In the genomic region with DNA sequence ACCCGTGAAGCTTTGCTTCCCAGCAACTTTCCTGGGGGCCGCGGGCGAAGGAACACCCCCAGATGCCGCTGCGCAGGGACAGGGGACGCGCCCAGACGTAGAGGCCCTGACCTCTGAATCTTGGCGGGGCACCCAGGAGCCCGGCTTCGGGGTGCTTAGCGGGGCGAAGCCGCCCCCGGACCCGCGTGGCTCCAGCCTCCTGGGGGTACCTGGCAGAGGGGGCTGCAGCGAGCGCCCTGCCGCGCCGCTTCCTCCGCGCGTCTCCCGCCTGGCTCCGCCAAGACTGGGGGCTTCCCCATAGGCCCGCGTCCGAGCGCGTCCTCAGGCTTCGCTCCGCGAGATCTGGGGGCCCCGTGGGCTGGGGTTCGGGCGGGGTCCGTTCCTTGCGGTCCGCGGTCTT, we compare ENCODE assay signal across 23 cellular contexts. TPM values are rescaled to one million over a fixed set of nuclear protein-coding genes. Genes with fewer than 3 reads are reported as not detected.
DNase-seq lines count a peak whose midpoint lies in the region; ATAC-seq and TF ChIP-seq lines count a peak whose summit lies in the region.
"Had no signal": no experiment of that assay in that cellular context is flagged by ENCODE, and none has a peak within 500 bp of the region (broad histone marks: within the 10 kb centered on the region; RNA-seq: fewer than 3 reads in every experiment).

No MANE protein-coding gene starts in this region.

- no peaks in the 10 kb centered on the region for H3K9me3 Mint-ChIP-seq in GM23338
- H3K9me3 Mint-ChIP-seq: endodermal cell had no signal

- H3K27me3 ChIP-seq in ACC112 (ENCODE audit: insufficient read depth, low read length) (peaks cover 11% of the 10 kb centered on the region), GM23338 (ENCODE audit: insufficient read depth) (peaks cover 57% of the 10 kb centered on the region), kidney epithelial cell (ENCODE audit: control insufficient read depth, insufficient read depth, low read length) (no peaks in the 10 kb centered on the region), HAP-1 (ENCODE audit: low read depth) (no peaks in the 10 kb centered on the region), stomach (peaks cover 5 to 45% (median 16%) of the 10 kb centered on the region in 3 donors)

- no peaks in the 10 kb centered on the region for H3K79me2 ChIP-seq in ACC112 (ENCODE audit: control insufficient read depth, insufficient read depth, low read length, unreplicated experiment)
- H3K79me2 ChIP-seq in GM23338 (replicated peaks; ENCODE audit: insufficient read depth): no peaks in the 10 kb centered on the region

- H3K4me3 ChIP-seq in ACC112 (ENCODE audit: low read depth, low read length): peak overlapping the region; percentile 57
- peak overlapping the region; percentile 66 for H3K4me3 ChIP-seq in GM23338
- H3K4me3 ChIP-seq in choroid plexus epithelial cell (ENCODE audit: low read depth, low read length): peak overlapping the region; percentile 45
- H3K4me3 ChIP-seq in kidney epithelial cell (ENCODE audit: low read depth, low read length): peak overlapping the region; percentile 35
- no peak overlapping the region for H3K4me3 ChIP-seq in HAP-1
- no peak overlapping the region for H3K4me3 ChIP-seq in stomach
- H3K4me3 ChIP-seq: vagina had no signal

- H3K27ac ChIP-seq in ACC112 (ENCODE audit: low read depth, low read length) (no peak overlapping the region), GM23338 (ENCODE audit: low read depth) (no peak overlapping the region), stomach (no peak overlapping the region)
- H3K27ac ChIP-seq: left lung, vagina had no signal

- peak overlapping the region; percentile 61 for H3K4me2 ChIP-seq in GM23338

- H3K4me3 Mint-ChIP-seq in GM23338: peak overlapping the region; percentile 87
- H3K4me3 Mint-ChIP-seq: endodermal cell had no signal

- H2AFZ ChIP-seq in ACC112 (ENCODE audit: low read length, unreplicated experiment) (peak overlapping the region; percentile 64), GM23338 (peak overlapping the region; percentile 60)

- H3K36me3 ChIP-seq in ACC112 (ENCODE audit: insufficient read depth, low read length): no peaks in the 10 kb centered on the region
- no peaks in the 10 kb centered on the region for H3K36me3 ChIP-seq in GM23338 (ENCODE audit: insufficient read depth)
- H3K36me3 ChIP-seq in kidney epithelial cell (ENCODE audit: control insufficient read depth, insufficient read depth, low read length): no peaks in the 10 kb centered on the region
- no peaks in the 10 kb centered on the region for H3K36me3 ChIP-seq in HAP-1 (replicated peaks)
- H3K36me3 ChIP-seq in stomach: no peaks in the 10 kb centered on the region
- H3K36me3 ChIP-seq: left lung, vagina had no signal

- intact Hi-C loops in stomach (cut with DNase I; ENCODE audit: low total_unique reads): no loop called here

- H3K9me3 ChIP-seq in HAP-1 (no peaks in the 10 kb centered on the region), stomach (peaks cover 0 to 6% (median 2%) of the 10 kb centered on the region in 4 donors)
- H3K9me3 ChIP-seq: left lung, vagina had no signal

- no peaks in the 10 kb centered on the region for H3K36me3 Mint-ChIP-seq in GM23338 (ENCODE audit: low read depth)

- WGBS in stomach, 5 donors: 6 to 15% (median 14%) methylated on average over 33 to 43 of the region's 43 CpGs

- H3F3A ChIP-seq in GM23338 (replicated peaks; ENCODE audit: low read depth): no peaks in the 10 kb centered on the region

- H3K27ac Mint-ChIP-seq in GM23338: no peak overlapping the region
- H3K27ac Mint-ChIP-seq: endodermal cell had no signal

- in situ Hi-C loops in G401 (cut with HindIII; ENCODE audit: low sequenced_read_pairs) (no loop called here), HAP-1 (cut with MboI; ENCODE audit: low sequenced_read_pairs) (no loop called here)

- no peaks in the 10 kb centered on the region for H4K20me1 ChIP-seq in GM23338 (replicated peaks; ENCODE audit: insufficient read depth)

- DNase-seq in GM23338 (ENCODE audit: low spot score) (peak; percentile 59), choroid plexus epithelial cell (ENCODE audit: low read depth) (no peak), kidney epithelial cell (ENCODE audit: low read depth) (no peak), G401 (ENCODE audit: low spot score) (no peak), COR-L47 (lab: John Stamatoyannopoulos, UW) (no peak), HAP-1 (ENCODE audit: low spot score in 2 of 2) (no peak), stomach (no peak)
- DNase-seq: activated effector memory CD4-positive, alpha-beta T cell treated with anti-CD3 and anti-CD28 coated beads, Interleukin-2, amount 50 U/mL, for 16 hours; endodermal cell; hypothalamus; Kasumi-1; NCI-H2171; NCI-H748 treated with DMSO at 0.1 percent for 48 hours; occipital lobe; PC-3; stimulated activated CD4-positive, alpha-beta T cell treated with anti-CD3 and anti-CD28 coated beads, Interleukin-2, amount 100 ng/mL, for 24 hours; substantia nigra had no signal

- no peak for TF ChIP-seq CTCF in GM23338 (conservative IDR thresholded peaks at IDR 0.05; ENCODE audit: low read depth in 2 of 2)
- no peak for TF ChIP-seq CTCF in choroid plexus epithelial cell (conservative IDR thresholded peaks at IDR 0.05; ENCODE audit: low read depth, low read length)
- TF ChIP-seq CTCF in kidney epithelial cell (IDR thresholded peaks at IDR 0.05; ENCODE audit: insufficient read depth, low read length, poor library complexity, severe bottlenecking): no peak
- no peak for TF ChIP-seq CTCF in stomach (IDR thresholded peaks at IDR 0.05)

- no peak for TF ChIP-seq POLR2A in stomach (IDR thresholded peaks at IDR 0.05)

- no peak for TF ChIP-seq EP300 in stomach (IDR thresholded peaks at IDR 0.05)

- H3K4me1 ChIP-seq in ACC112 (ENCODE audit: control insufficient read depth, insufficient read depth, low read length, unreplicated experiment): peaks cover 15% of the 10 kb centered on the region
- H3K4me1 ChIP-seq in GM23338 (ENCODE audit: insufficient read depth): peaks cover 9% of the 10 kb centered on the region
- H3K4me1 ChIP-seq in HAP-1: no peaks in the 10 kb centered on the region
- H3K4me1 ChIP-seq in stomach: peaks cover 6 to 26% (median 18%) of the 10 kb centered on the region in 4 donors

- peaks cover 11% of the 10 kb centered on the region; the same call in 2 of the 3 replicates for H3K4me1 Mint-ChIP-seq in GM23338

- peaks cover 16% of the 10 kb centered on the region for H3K27me3 Mint-ChIP-seq in GM23338 (ENCODE audit: insufficient read depth, low read depth, poor library complexity)

- peak; percentile 21 for ATAC-seq in GM23338
- ATAC-seq: activated CD4-positive, CD25-positive, alpha-beta regulatory T cell treated with anti-CD3 and anti-CD28 coated beads, Interleukin-2, amount 50 U/mL, for 24 hours; HCT116; left lung; PC-3; sciatic nerve had no signal

- H3K9me2 ChIP-seq in GM23338 (ENCODE audit: insufficient read depth): no peaks in the 10 kb centered on the region

TF ChIP-seq in GM23338, 12 proteins besides CTCF, POLR2A, EP300 and RAD21 (continues in another document):
- TF ChIP-seq ZNF331 (CRISPR knock-in tag; IDR thresholded peaks at IDR 0.05; ENCODE audit: low read depth) (no peak), ZNF114 (CRISPR knock-in tag; IDR thresholded peaks at IDR 0.05) (no peak), CREB1 (CRISPR knock-in tag; IDR thresholded peaks at IDR 0.05; ENCODE audit: low read depth) (no peak), NANOG (IDR thresholded peaks at IDR 0.05; ENCODE audit: borderline replicate concordance) (no peak), REST (IDR thresholded peaks at IDR 0.05; ENCODE audit: unreplicated experiment) (no peak)

RNA-seq across cellular contexts. Expression of gene ZNF782, which starts 23.0 kb away (rescaled TPM):
- total RNA-seq in GM23338 (2014; rRNA removed; shearing (Covaris generic)): 5.0 and 6.7 TPM in 2 replicates
- polyA plus RNA-seq in GM23338 (2016; fragmentation: Nextera tagmentation; extraction: Ambion mirVana) (2.1 and 2.6 TPM in 2 replicates), stomach (10 to 100 TPM in 1 of 3 donors, 1 to 10 TPM in 2; 1.2 to 25.8 (median 1.9) TPM)
- total RNA-seq in kidney epithelial cell (2.1 and 3.9 TPM in 2 replicates), stomach (10 to 100 TPM; 10.7 to 32.7 (median 18.0) TPM)
- total RNA-seq in G401 (2014; rRNA removed; shearing (Covaris generic)): 2.7 and 5.8 TPM in 2 replicates

RNA-seq across cellular contexts. Expression of gene NUTM2G, which starts 51.4 kb away (rescaled TPM):
- total RNA-seq in GM23338 (2014; rRNA removed; shearing (Covaris generic)): 0.54 and 1.6 TPM in 2 replicates
- polyA plus RNA-seq in GM23338 (2016; fragmentation: Nextera tagmentation; extraction: Ambion mirVana) (0.70 and 0.76 TPM in 2 replicates), stomach (not detected)
- total RNA-seq in kidney epithelial cell (not detected in 2 replicates), stomach (not detected)
- not detected in 2 replicates for total RNA-seq in G401 (2014; rRNA removed; shearing (Covaris generic))
- total RNA-seq: endodermal cell, left lung, occipital lobe, PC-3, sciatic nerve, vagina had no signal

Comparison
In these comparisons a context has a peak if more than half of its experiments do, and no peak if none do; other contexts are left out.
1. H3K4me3 ChIP-seq: peak in ACC112 (single experiment), GM23338 (single experiment), choroid plexus epithelial cell (single experiment) and kidney epithelial cell (single experiment); none in HAP-1 (single experiment) and stomach (0 of 4).